8 cellular contexts compared by ENCODE assay signal in the genomic region with DNA sequence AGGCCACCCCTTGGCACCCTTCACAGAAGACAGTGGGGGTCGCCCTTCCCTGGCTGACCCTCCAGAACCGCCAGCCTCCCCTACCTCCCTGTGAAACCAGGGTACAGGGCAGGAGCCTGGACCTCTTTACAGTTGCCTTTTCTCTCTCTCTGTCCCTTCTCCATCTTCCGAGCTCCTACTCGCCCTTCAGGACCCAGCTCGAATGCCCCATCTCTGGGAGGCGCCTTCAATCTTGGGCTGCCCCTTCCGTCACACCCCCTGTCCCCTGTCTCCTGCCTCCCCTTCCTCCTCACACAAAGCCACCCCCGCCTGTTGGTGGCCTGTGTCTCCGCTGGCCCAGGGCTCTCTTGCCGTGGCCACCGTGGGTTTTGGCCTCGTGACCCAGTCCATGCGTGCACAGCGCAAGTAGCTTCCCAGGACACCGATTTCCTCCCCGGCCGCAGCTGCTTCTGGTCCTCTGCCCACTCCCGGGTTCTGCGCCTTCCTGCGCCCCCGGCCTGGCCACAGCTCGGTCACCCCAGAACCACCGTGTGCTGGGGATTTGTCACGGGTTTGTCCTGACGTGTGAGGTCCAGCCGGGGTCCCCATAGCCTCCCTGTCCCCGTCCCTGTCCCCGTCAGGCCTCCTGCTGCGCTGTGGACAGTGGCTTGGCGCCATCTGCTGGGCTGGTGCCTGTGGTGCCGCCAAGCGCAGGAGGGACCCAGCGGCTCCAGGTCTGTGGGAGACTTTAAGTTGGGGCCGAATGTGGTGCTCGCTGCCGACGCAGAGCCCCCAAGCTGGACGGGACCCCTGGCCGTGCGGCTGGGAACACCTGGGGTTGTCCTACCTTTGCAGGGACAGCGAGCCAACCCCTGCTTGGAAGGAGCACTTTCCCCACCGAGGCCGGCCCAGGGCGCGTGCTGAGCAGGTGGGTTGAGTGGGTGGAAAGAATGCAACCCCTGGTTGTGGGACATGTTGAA. TPM values are rescaled to one million over a fixed set of nuclear protein-coding genes. Genes with fewer than 3 reads are reported as not detected.
DNase-seq lines count a peak whose midpoint lies in the region; ATAC-seq, FAIRE-seq and TF ChIP-seq lines count a peak whose summit lies in the region.

No MANE protein-coding gene starts in this region.

- TF ChIP-seq EP300 in upper lobe of left lung (IDR thresholded peaks at IDR 0.05), result no peak

- H3K27ac Mint-ChIP-seq in CD14-positive monocyte, result peak overlapping the region in 1 of 7 donors; percentile 77

- H3K4me3 Mint-ChIP-seq in CD14-positive monocyte, result peak overlapping the region; percentile 65 to 81

- in situ Hi-C loops in SK-MEL-5 (cut with HindIII; ENCODE audit: low pct_unique_long_range_greater_than_20kb, low sequenced_read_pairs), result no loop called here

- H3K36me3 ChIP-seq in pancreas, result no peaks in the 10 kb centered on the region
- H3K36me3 ChIP-seq in upper lobe of left lung, result no peaks in the 10 kb centered on the region

- peak; percentile 97 for TF ChIP-seq CTCF in CD14-positive monocyte (IDR thresholded peaks at IDR 0.05)
- TF ChIP-seq CTCF in HFF-Myc (IDR thresholded peaks at IDR 0.05; ENCODE audit: low read depth, low read length, missing control alignments), result peak; percentile 92
- peak; percentile 88 to 94 (median 93) for TF ChIP-seq CTCF in pancreas (IDR thresholded peaks at IDR 0.05)
- TF ChIP-seq CTCF in upper lobe of left lung (IDR thresholded peaks at IDR 0.05), result peak; percentile 96 to 99 (median 98)

- peaks cover 4 to 9% (median 5%) of the 10 kb centered on the region in 7 donors for H3K9me3 Mint-ChIP-seq in CD14-positive monocyte

- no peaks in the 10 kb centered on the region for H3K36me3 Mint-ChIP-seq in CD14-positive monocyte

- ATAC-seq in pancreas (peak in 3 of 4 donors; percentile 43 to 65 (median 59)), upper lobe of left lung (ENCODE audit: low FRiP score in 2 of 2) (peak; percentile 61 to 66), GM21367 (IDR thresholded peaks at IDR 0.05; ENCODE audit: unreplicated experiment) (no peak)

- no peak overlapping the region for H3K27ac ChIP-seq in pancreas
- H3K27ac ChIP-seq in upper lobe of left lung, result no peak overlapping the region

- H3K4me3 ChIP-seq in HFF-Myc (replicated peaks; ENCODE audit: low read depth, low read length), result no peak overlapping the region
- H3K4me3 ChIP-seq in pancreas, result no peak overlapping the region
- peak overlapping the region in 2 of 4 donors; percentile 12 to 22 for H3K4me3 ChIP-seq in upper lobe of left lung

- peaks cover 16% of the 10 kb centered on the region for H3K4me1 Mint-ChIP-seq in CD14-positive monocyte

- peaks cover 1 to 5% (median 4%) of the 10 kb centered on the region in 3 donors for H3K27me3 Mint-ChIP-seq in CD14-positive monocyte (ENCODE audit: low read depth in 3 of 3)

- no peak for FAIRE-seq in pancreas (lab: Jason Lieb, UNC)

- TF ChIP-seq POLR2A in upper lobe of left lung (IDR thresholded peaks at IDR 0.05), result peak in 1 of 4 donors; percentile 19

- H3K9me3 ChIP-seq in pancreas (no peaks in the 10 kb centered on the region), upper lobe of left lung (no peaks in the 10 kb centered on the region)

- H3K27me3 ChIP-seq in pancreas (no peaks in the 10 kb centered on the region), upper lobe of left lung (no peaks in the 10 kb centered on the region)

- DNase-seq in CD14-positive monocyte (ENCODE audit: low spot score) (peak; percentile 76), HFF-Myc (ENCODE audit: extremely low read depth, low read depth) (no peak), SK-MEL-5 (ENCODE audit: low read depth, low spot score) (peak; percentile 55), globus pallidus (ENCODE audit: low spot score) (peak; percentile 54), pancreas (peak; percentile 54 to 93 (median 79)), upper lobe of left lung (peak; percentile 78 to 94)
- peak; percentile 70 for DNase-seq in activated gamma-delta T cell treated with anti-CD3 and anti-CD28 coated beads, Interleukin-2, amount 50 U/mL, for 16 hours (ENCODE audit: low read depth)

- WGBS in pancreas, 2 donors, result 23 to 24% methylated on average over 45 of the region's 45 CpGs
- WGBS in upper lobe of left lung, 2 donors, result 29 to 54% methylated on average over 14 to 42 of the region's 45 CpGs

- H3K4me1 ChIP-seq in pancreas, result peaks cover 0 to 15% (median 6%) of the 10 kb centered on the region in 3 donors
- peaks cover 16 to 26% (median 18%) of the 10 kb centered on the region in 4 donors for H3K4me1 ChIP-seq in upper lobe of left lung

- intact Hi-C loops in CD14-positive monocyte (cut with micrococcal nuclease), result loop anchor here (2.0 to 10.0 kb wide), 6 partner anchors 34 to 418 kb away; a partner anchor contains a TSS
- intact Hi-C loops in pancreas (cut with DNase I), result loop anchor here (2.0 to 10.0 kb wide), 4 partner anchors 148 to 260 kb away; no protein-coding TSS in a partner anchor

RNA-seq across cellular contexts. Expression of a gene that starts 4.0 kb away (rescaled TPM):
- polyA plus RNA-seq in CD14-positive monocyte (10 to 100 TPM; 30.9 to 38.0 TPM), pancreas (10 to 100 TPM in 1 of 2 donors, 1 to 10 TPM in 1; 9.8 to 12.1 TPM)
- 42.5 and 43.0 TPM in 2 replicates for total RNA-seq in SK-MEL-5 (2014; rRNA removed; shearing (Covaris generic))
- polyA plus RNA-seq in SK-MEL-5 (2015; cell fraction: cytosol; rRNA removed), result 56.5 and 66.9 TPM in 2 replicates
- polyA plus RNA-seq in SK-MEL-5 (2015; cell fraction: nucleus; rRNA removed), result 25.1 and 31.7 TPM in 2 replicates
- total RNA-seq in pancreas (10 to 100 TPM in 4 of 6 donors, 1 to 10 TPM in 2; 8.0 to 17.8 (median 11.8) TPM), upper lobe of left lung (10 to 100 TPM; 37.6 to 49.6 (median 38.4) TPM)

RNA-seq across cellular contexts. Expression of a gene that starts 27.6 kb away (rescaled TPM):
- polyA plus RNA-seq in CD14-positive monocyte, result 1 to 10 TPM; 8.1 to 8.7 TPM
- 38.2 and 38.7 TPM in 2 replicates for total RNA-seq in SK-MEL-5 (2014; rRNA removed; shearing (Covaris generic))
- polyA plus RNA-seq in SK-MEL-5 (2015; cell fraction: cytosol; rRNA removed), result 55.0 and 71.3 TPM in 2 replicates
- 57.3 and 71.6 TPM in 2 replicates for polyA plus RNA-seq in SK-MEL-5 (2015; cell fraction: nucleus; rRNA removed)
- total RNA-seq in pancreas, result 10 to 100 TPM in 2 of 6 donors, 1 to 10 TPM in 4; 6.8 to 12.4 (median 8.9) TPM
- 1 to 10 TPM; 4.3 to 5.5 TPM for polyA plus RNA-seq in pancreas
- total RNA-seq in upper lobe of left lung, result 10 to 100 TPM; 16.8 to 38.4 (median 31.3) TPM
